Comparison of ENCODE assay signal across 32 cellular contexts in genomic region chr17:60244656-60245055, GRCh38.
"Had no signal": no experiment of that assay in that cellular context is flagged by ENCODE, and none has a peak within 500 bp of the region (broad histone marks: within the 10 kb centered on the region; RNA-seq: fewer than 3 reads in every experiment).

No MANE protein-coding gene starts in this region.

- H3K4me1 ChIP-seq: SJCRH30 had no signal

- H3K4me2 ChIP-seq: PC-9 had no signal

- FAIRE-seq: RCC 7860 had no signal

- ATAC-seq: Panc1, Right ventricle myocardium inferior, SK-N-SH treated with all-trans-retinoic acid at 6 μM for 48 hours, T-cell had no signal

- H3K4me3 ChIP-seq: MG63, PC-9, SJCRH30, SK-N-MC had no signal

- H2AFZ ChIP-seq: PC-9 had no signal

- H3K27ac ChIP-seq: PC-9, RWPE1, SJCRH30, SK-N-MC had no signal

- H3K27me3 ChIP-seq: MG63, SJCRH30 had no signal

- DNase-seq: Kasumi-1, MG63, NCI-H1048, NCI-H1092 treated with DMSO at 0.1 percent for 48 hours, NCI-H1105 treated with DMSO at 0.1 percent for 48 hours, NCI-H1417, NCI-H1436, NCI-H146, NCI-H1694, NCI-H187, NCI-H1930, NCI-H2029 treated with DMSO at 0.1 percent for 48 hours, NCI-H2081 treated with DMSO at 0.1 percent for 48 hours, NCI-H2171 treated with DMSO at 0.1 percent for 48 hours, NCI-H2227 treated with DMSO at 0.1 percent for 48 hours, NCI-H345, NCI-H446, NCI-H510A treated with DMSO at 0.1 percent for 48 hours, NCI-H524 treated with DMSO at 0.1 percent for 48 hours, NCI-H526 treated with DMSO at 0.1 percent for 48 hours, NCI-H774, PC-9, SHP77, SIG-M5, SJCRH30, T-cell had no signal

- H3K9me3 ChIP-seq: SJCRH30 had no signal
